ENCODE assay signal across 11 cellular contexts in the genomic region with DNA sequence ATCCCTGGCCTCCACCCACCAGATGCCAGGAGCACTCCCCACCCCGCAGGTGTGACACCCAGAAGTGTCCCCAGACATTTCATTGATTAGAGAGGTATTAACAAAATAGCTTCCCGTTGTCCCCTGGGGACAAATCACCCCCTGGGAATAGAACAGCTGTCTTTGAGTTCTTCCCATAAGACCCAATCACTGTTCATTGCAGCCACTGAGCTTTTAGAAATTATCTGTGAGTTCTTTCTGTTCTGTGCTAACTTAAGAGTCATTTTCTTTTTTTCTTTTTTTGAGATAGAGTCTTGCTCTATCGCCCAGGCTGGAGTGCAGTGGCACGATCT. TPM values are rescaled to one million over a fixed set of nuclear protein-coding genes. Genes with fewer than 3 reads are reported as not detected.
DNase-seq lines count a peak whose midpoint lies in the region; ATAC-seq and TF ChIP-seq lines count a peak whose summit lies in the region.
"Had no signal": no experiment of that assay in that cellular context is flagged by ENCODE, and none has a peak within 500 bp of the region (broad histone marks: within the 10 kb centered on the region; RNA-seq: fewer than 3 reads in every experiment).

No MANE protein-coding gene starts in this region.

- no peaks in the 10 kb centered on the region for H3K9me3 ChIP-seq in CD4-positive, alpha-beta T cell (ENCODE audit: control insufficient read depth, low read length)
- H3K9me3 ChIP-seq in SJCRH30 (replicated peaks) (no peaks in the 10 kb centered on the region), hepatocyte (ENCODE audit: low read depth) (no peaks in the 10 kb centered on the region)
- H3K9me3 ChIP-seq: thyroid gland had no signal

- H3K36me3 ChIP-seq in SJCRH30 (peaks cover 21% of the 10 kb centered on the region), hepatocyte (replicated peaks; ENCODE audit: insufficient read depth, low read depth) (no peaks in the 10 kb centered on the region)
- H3K36me3 ChIP-seq: thyroid gland had no signal

- H3K4me3 ChIP-seq in SJCRH30 = no peak overlapping the region
- H3K4me3 ChIP-seq in hepatocyte = no peak overlapping the region
- no peak overlapping the region for H3K4me3 ChIP-seq in skin epidermis
- H3K4me3 ChIP-seq: thyroid gland had no signal

- H3K4me2 ChIP-seq in hepatocyte = peak overlapping the region; percentile 56

- DNase-seq in CD4-positive, alpha-beta T cell = no peak
- no peak for DNase-seq in SJCRH30
- DNase-seq in hepatocyte (ENCODE audit: low spot score) = no peak
- DNase-seq in posterior vena cava (ENCODE audit: low spot score) = no peak
- no peak for DNase-seq in activated CD8-positive, alpha-beta memory T cell treated with anti-CD3 and anti-CD28 coated beads for 24 hours
- no peak for DNase-seq in NK-92 treated with Interleukin-12 subunit alpha and Interleukin-12 subunit beta, amount 100 ng/mL, for 24 hours (lab: John Stamatoyannopoulos, UW)
- DNase-seq: activated gamma-delta T cell treated with Interleukin-2 at 50 U/mL for 16 hours, NCI-H748 treated with DMSO at 0.1 percent for 48 hours had no signal

- TF ChIP-seq CTCF in CD4-positive, alpha-beta T cell (IDR thresholded peaks at IDR 0.05) = no peak
- no peak for TF ChIP-seq CTCF in hepatocyte (IDR thresholded peaks at IDR 0.05; ENCODE audit: poor library complexity)

- H3K4me1 ChIP-seq in SJCRH30 (peaks cover 17% of the 10 kb centered on the region), hepatocyte (ENCODE audit: insufficient read depth) (peaks cover 10% of the 10 kb centered on the region)

- no peak overlapping the region for H3K27ac ChIP-seq in CD4-positive, alpha-beta T cell (ENCODE audit: low read depth, low read length)
- H3K27ac ChIP-seq in SJCRH30 (peak overlapping the region; percentile 82), hepatocyte (peak overlapping the region; percentile 81), skin epidermis (peak overlapping the region in 19 of 21 experiments; percentile 41 to 86 (median 70))

- H4K20me1 ChIP-seq in hepatocyte (ENCODE audit: insufficient read depth, poor library complexity, severe bottlenecking) = no peaks in the 10 kb centered on the region

- CTCF ChIA-PET in CD4-positive, alpha-beta T cell (lab: Charles Lee) = no interaction called here

- H3K4me3 Mint-ChIP-seq in CD4-positive, alpha-beta T cell = no peak overlapping the region

- POLR2A ChIA-PET in CD4-positive, alpha-beta T cell (lab: Charles Lee) = interaction anchor here (3.2 kb wide), 1 partner anchor 17 kb away, joined by 10 read pairs; no protein-coding TSS in a partner anchor

- intact Hi-C loops in CD4-positive, alpha-beta T cell (cut with DNase I, micrococcal nuclease) = no loop called here
- intact Hi-C loops in posterior vena cava (cut with DNase I) = no loop called here

- H3K4me1 Mint-ChIP-seq in CD4-positive, alpha-beta T cell (ENCODE audit: low read depth) = peaks cover 26% of the 10 kb centered on the region

- H3K79me2 ChIP-seq in hepatocyte = peaks cover 31% of the 10 kb centered on the region

- no peak overlapping the region for H2AFZ ChIP-seq in hepatocyte

- H3K9me2 ChIP-seq in hepatocyte (replicated peaks; ENCODE audit: insufficient read depth) = no peaks in the 10 kb centered on the region

- no peaks in the 10 kb centered on the region for H3K27me3 ChIP-seq in CD4-positive, alpha-beta T cell (ENCODE audit: control insufficient read depth, insufficient read depth, low read length)
- H3K27me3 ChIP-seq in SJCRH30 = no peaks in the 10 kb centered on the region
- H3K27me3 ChIP-seq in hepatocyte = no peaks in the 10 kb centered on the region
- H3K27me3 ChIP-seq: thyroid gland had no signal

- H3K36me3 Mint-ChIP-seq in CD4-positive, alpha-beta T cell (ENCODE audit: low read depth) = peaks cover 80% of the 10 kb centered on the region

- ATAC-seq in CD4-positive, alpha-beta T cell (ENCODE audit: poor library complexity) = no peak
- no peak for ATAC-seq in GM18498 (IDR thresholded peaks at IDR 0.05; ENCODE audit: unreplicated experiment)

- 92% methylated on average over 4 of the region's 4 CpGs for WGBS in hepatocyte (ENCODE audit: low lambda C conversion rate, missing lambda C conversion rate)

- H3K27ac Mint-ChIP-seq in CD4-positive, alpha-beta T cell = peak overlapping the region; percentile 42

- no peaks in the 10 kb centered on the region for H3K9me3 Mint-ChIP-seq in CD4-positive, alpha-beta T cell

- no peaks in the 10 kb centered on the region for H3K27me3 Mint-ChIP-seq in CD4-positive, alpha-beta T cell

RNA-seq across cellular contexts. Expression of a gene that starts 32.8 kb away (rescaled TPM):
- total RNA-seq in CD4-positive, alpha-beta T cell = 100 to 1,000 TPM; 176 to 184 TPM
- total RNA-seq in SJCRH30 (2014; rRNA removed; shearing (Covaris generic)) = 47.7 and 48.4 TPM in 2 replicates
- total RNA-seq in hepatocyte = 29.1 and 32.4 TPM in 2 replicates
- polyA plus RNA-seq in hepatocyte = 29.3 and 29.9 TPM in 2 replicates
- 100 to 1,000 TPM; 103 to 106 TPM for total RNA-seq in posterior vena cava

RNA-seq across cellular contexts. Expression of a gene that starts 33.2 kb away (rescaled TPM):
- 10 to 100 TPM; 20.6 to 20.7 TPM for total RNA-seq in CD4-positive, alpha-beta T cell
- total RNA-seq in SJCRH30 (2014; rRNA removed; shearing (Covaris generic)) = 22.9 and 23.9 TPM in 2 replicates
- total RNA-seq in hepatocyte (2.8 and 6.3 TPM in 2 replicates), posterior vena cava (1 to 10 TPM; 4.2 to 4.8 TPM)
- 5.5 and 8.5 TPM in 2 replicates for polyA plus RNA-seq in hepatocyte
